In genomic region chr7:128266529-128266890, GRCh38 we compare ENCODE assay signal across 1 cellular context.
TF ChIP-seq lines count a peak whose summit lies in the region.

No MANE protein-coding gene starts in this region.

TF ChIP-seq in HCT116, 20 proteins besides CTCF, POLR2A, EP300 and RAD21 (continued from another document):
- TF ChIP-seq, protein P1, sequence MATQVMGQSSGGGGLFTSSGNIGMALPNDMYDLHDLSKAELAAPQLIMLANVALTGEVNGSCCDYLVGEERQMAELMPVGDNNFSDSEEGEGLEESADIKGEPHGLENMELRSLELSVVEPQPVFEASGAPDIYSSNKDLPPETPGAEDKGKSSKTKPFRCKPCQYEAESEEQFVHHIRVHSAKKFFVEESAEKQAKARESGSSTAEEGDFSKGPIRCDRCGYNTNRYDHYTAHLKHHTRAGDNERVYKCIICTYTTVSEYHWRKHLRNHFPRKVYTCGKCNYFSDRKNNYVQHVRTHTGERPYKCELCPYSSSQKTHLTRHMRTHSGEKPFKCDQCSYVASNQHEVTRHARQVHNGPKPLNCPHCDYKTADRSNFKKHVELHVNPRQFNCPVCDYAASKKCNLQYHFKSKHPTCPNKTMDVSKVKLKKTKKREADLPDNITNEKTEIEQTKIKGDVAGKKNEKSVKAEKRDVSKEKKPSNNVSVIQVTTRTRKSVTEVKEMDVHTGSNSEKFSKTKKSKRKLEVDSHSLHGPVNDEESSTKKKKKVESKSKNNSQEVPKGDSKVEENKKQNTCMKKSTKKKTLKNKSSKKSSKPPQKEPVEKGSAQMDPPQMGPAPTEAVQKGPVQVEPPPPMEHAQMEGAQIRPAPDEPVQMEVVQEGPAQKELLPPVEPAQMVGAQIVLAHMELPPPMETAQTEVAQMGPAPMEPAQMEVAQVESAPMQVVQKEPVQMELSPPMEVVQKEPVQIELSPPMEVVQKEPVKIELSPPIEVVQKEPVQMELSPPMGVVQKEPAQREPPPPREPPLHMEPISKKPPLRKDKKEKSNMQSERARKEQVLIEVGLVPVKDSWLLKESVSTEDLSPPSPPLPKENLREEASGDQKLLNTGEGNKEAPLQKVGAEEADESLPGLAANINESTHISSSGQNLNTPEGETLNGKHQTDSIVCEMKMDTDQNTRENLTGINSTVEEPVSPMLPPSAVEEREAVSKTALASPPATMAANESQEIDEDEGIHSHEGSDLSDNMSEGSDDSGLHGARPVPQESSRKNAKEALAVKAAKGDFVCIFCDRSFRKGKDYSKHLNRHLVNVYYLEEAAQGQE (IDR thresholded peaks at IDR 0.05; ENCODE audit: low read depth): no peak
- no peak for TF ChIP-seq JUND (IDR thresholded peaks at IDR 0.05)
- no peak for TF ChIP-seq SRF (IDR thresholded peaks at IDR 0.05; ENCODE audit: low read depth)
- TF ChIP-seq EZH2 (IDR thresholded peaks at IDR 0.05): no peak
- TF ChIP-seq MAX (IDR thresholded peaks at IDR 0.05): no peak
- TF ChIP-seq SP1 (IDR thresholded peaks at IDR 0.05; ENCODE audit: low read depth): no peak
- TF ChIP-seq ZFX (IDR thresholded peaks at IDR 0.05): no peak
- no peak for TF ChIP-seq FOSL1 (IDR thresholded peaks at IDR 0.05; ENCODE audit: low read depth)
- TF ChIP-seq ELF1 (IDR thresholded peaks at IDR 0.05; ENCODE audit: borderline replicate concordance, low read depth): no peak
- TF ChIP-seq EGR1 (IDR thresholded peaks at IDR 0.05; ENCODE audit: low read depth): no peak
